ENCODE assay signal across 25 cellular contexts in the genomic region with DNA sequence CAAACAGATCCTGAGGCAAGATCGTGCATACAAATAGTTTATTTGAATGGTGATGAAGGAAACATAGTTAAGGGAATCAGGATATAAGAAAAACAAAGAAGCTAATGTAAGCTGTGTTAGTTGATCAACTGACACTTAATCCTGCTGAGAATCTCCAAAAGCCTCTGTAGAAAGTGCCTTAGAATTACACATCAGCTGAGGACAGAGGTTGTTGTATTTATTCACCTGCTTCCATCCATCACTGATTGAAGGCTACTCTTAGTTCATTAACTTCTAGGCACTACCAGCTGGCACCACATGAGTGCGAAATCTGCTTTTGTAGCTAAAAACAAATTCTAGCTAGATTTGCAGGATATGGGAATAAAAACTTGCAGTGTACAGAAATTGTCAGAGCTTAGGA.
"Had no signal": no experiment of that assay in that cellular context is flagged by ENCODE, and none has a peak within 500 bp of the region (broad histone marks: within the 10 kb centered on the region; RNA-seq: fewer than 3 reads in every experiment).

No MANE protein-coding gene starts in this region.

- H3K4me1 ChIP-seq: right lobe of liver, stomach, transverse colon had no signal

- DNase-seq: activated CD4-positive, alpha-beta T cell treated with anti-CD3 and anti-CD28 coated beads, Interleukin-2, amount 50 U/mL, for 4 hours; activated CD8-positive, alpha-beta memory T cell treated with anti-CD3 and anti-CD28 coated beads for 24 hours; activated CD8-positive, alpha-beta memory T cell treated with anti-CD3 and anti-CD28 coated beads, Interleukin-2, amount 50 U/mL, for 4 hours; activated T-cell treated with anti-CD3 and anti-CD28 coated beads, Interleukin-2, amount 50 U/mL, for 24 hours; adrenal gland; central memory CD4-positive, alpha-beta T cell; dermis blood vessel endothelial cell; effector memory CD4-positive, alpha-beta T cell; foreskin melanocyte; left colon; occipital lobe; right lobe of liver; stimulated activated CD4-positive, alpha-beta T cell treated with anti-CD3 and anti-CD28 coated beads, Interleukin-15, amount 100 ng/mL, for 24 hours; stomach; transverse colon had no signal

- H3K9me3 ChIP-seq: adrenal gland, right lobe of liver, stomach had no signal

- H3K4me3 Mint-ChIP-seq: activated T-cell treated with anti-CD3 and anti-CD28 coated beads, Interleukin-2, amount 50 U/mL, for 24 hours; activated T-helper 17 cell treated with anti-CD3 and anti-CD28 coated beads, Interleukin-2, amount 50 U/mL, for 72 hours; memory B cell; stimulated activated memory B cell treated with anti-CD40 and anti-IgM and Interleukin-4, amounts not matched to agents 10 μg/mL and 1 μg/mL and 100 μg/mL, for 72 hours had no signal

- ATAC-seq: activated naive CD4-positive, alpha-beta T cell treated with anti-CD3 and anti-CD28 coated beads, Interleukin-2, amount 50 U/mL, for 72 hours; activated T-helper 17 cell treated with anti-CD3 and anti-CD28 coated beads, Interleukin-2, amount 50 U/mL, for 72 hours; esophagus mucosa; left colon; right lobe of liver; stimulated activated memory B cell treated with anti-CD40 and anti-IgM and Interleukin-4, amounts not matched to agents 10 μg/mL and 1 μg/mL and 100 μg/mL, for 72 hours had no signal

- FAIRE-seq: astrocyte, endothelial cell of umbilical vein, keratinocyte, urothelium cell line had no signal

- H3K4me3 ChIP-seq: adrenal gland, right lobe of liver, smooth muscle cell, stomach, transverse colon had no signal

- H3K27ac Mint-ChIP-seq: activated naive CD4-positive, alpha-beta T cell treated with anti-CD3 and anti-CD28 coated beads, Interleukin-2, amount 50 U/mL, for 72 hours; activated T-cell treated with anti-CD3 and anti-CD28 coated beads, Interleukin-2, amount 50 U/mL, for 24 hours; activated T-helper 17 cell treated with anti-CD3 and anti-CD28 coated beads, Interleukin-2, amount 50 U/mL, for 72 hours; memory B cell; stimulated activated memory B cell treated with anti-CD40 and anti-IgM and Interleukin-4, amounts not matched to agents 10 μg/mL and 1 μg/mL and 100 μg/mL, for 72 hours had no signal

- H3K4me1 Mint-ChIP-seq: activated T-helper 17 cell treated with anti-CD3 and anti-CD28 coated beads, Interleukin-2, amount 50 U/mL, for 72 hours; memory B cell; stimulated activated memory B cell treated with anti-CD40 and anti-IgM and Interleukin-4, amounts not matched to agents 10 μg/mL and 1 μg/mL and 100 μg/mL, for 72 hours had no signal

- H3K27me3 Mint-ChIP-seq: activated T-cell treated with anti-CD3 and anti-CD28 coated beads, Interleukin-2, amount 50 U/mL, for 24 hours; activated T-helper 17 cell treated with anti-CD3 and anti-CD28 coated beads, Interleukin-2, amount 50 U/mL, for 72 hours; memory B cell; stimulated activated memory B cell treated with anti-CD40 and anti-IgM and Interleukin-4, amounts not matched to agents 10 μg/mL and 1 μg/mL and 100 μg/mL, for 72 hours had no signal

- H3K27ac ChIP-seq: adrenal gland, right lobe of liver, stomach, transverse colon had no signal

- H3K36me3 Mint-ChIP-seq: activated naive CD4-positive, alpha-beta T cell treated with anti-CD3 and anti-CD28 coated beads, Interleukin-2, amount 50 U/mL, for 72 hours; memory B cell; stimulated activated memory B cell treated with anti-CD40 and anti-IgM and Interleukin-4, amounts not matched to agents 10 μg/mL and 1 μg/mL and 100 μg/mL, for 72 hours had no signal

- H3K36me3 ChIP-seq: adrenal gland, right lobe of liver, stomach, transverse colon had no signal

- H3K27me3 ChIP-seq: adrenal gland, right lobe of liver, stomach, transverse colon had no signal
